ENCODE assay signal across 15 cellular contexts in genomic region chr6:169559001-169559441, GRCh38.
DNase-seq lines count a peak whose midpoint lies in the region; ATAC-seq and TF ChIP-seq lines count a peak whose summit lies in the region.
"Had no signal": no experiment of that assay in that cellular context is flagged by ENCODE, and none has a peak within 500 bp of the region (broad histone marks: within the 10 kb centered on the region; RNA-seq: fewer than 3 reads in every experiment).

No MANE protein-coding gene starts in this region.

- peaks cover 13% of the 10 kb centered on the region for H3K9me3 Mint-ChIP-seq in nephron

- H3K4me3 ChIP-seq in AG09309 (ENCODE audit: control insufficient read depth, low read depth, low read length) (no peak overlapping the region), astrocyte of the cerebellum (ENCODE audit: low read depth, low read length) (no peak overlapping the region)
- H3K4me3 ChIP-seq: BLaER1 had no signal

- ATAC-seq in HG03139 (IDR thresholded peaks at IDR 0.05; ENCODE audit: unreplicated experiment) = no peak
- ATAC-seq: Panc1, Right ventricle myocardium inferior had no signal

- H3K4me1 Mint-ChIP-seq in nephron = peaks cover 19% of the 10 kb centered on the region

- peak; percentile 21 for DNase-seq in AG09309 (ENCODE audit: low read depth)
- peak; percentile 60 for DNase-seq in GM04504 (ENCODE audit: low read depth)
- peak; percentile 51 for DNase-seq in astrocyte of the cerebellum (ENCODE audit: low read depth)
- no peak for DNase-seq in NCI-H1417 treated with DMSO at 0.1 percent for 48 hours (lab: John Stamatoyannopoulos, UW)
- no peak for DNase-seq in inferior parietal cortex (ENCODE audit: extremely low spot score)
- no peak for DNase-seq in NCI-H128 (lab: John Stamatoyannopoulos, UW; ENCODE audit: unreplicated experiment)
- DNase-seq: KG1, NCI-H1105, NCI-H187 treated with DMSO at 0.1 percent for 48 hours, NCI-H446 had no signal

- peak overlapping the region in 2 of 3 experiments; percentile 58 to 60 for H3K4me3 Mint-ChIP-seq in nephron

- no peak for TF ChIP-seq CTCF in AG09309 (IDR thresholded peaks at IDR 0.05; ENCODE audit: control insufficient read depth, insufficient read depth, low read depth, low read length, missing control alignments)
- TF ChIP-seq CTCF in astrocyte of the cerebellum (IDR thresholded peaks at IDR 0.05; ENCODE audit: low read depth, low read length, missing control alignments) = no peak
- no peak for TF ChIP-seq CTCF in nephron (IDR thresholded peaks at IDR 0.05; ENCODE audit: unreplicated experiment in 3 of 3)

- no peaks in the 10 kb centered on the region for H3K27me3 Mint-ChIP-seq in nephron (ENCODE audit: low read depth)

- in situ Hi-C loops in astrocyte of the cerebellum (cut with HindIII; ENCODE audit: low sequenced_read_pairs) = no loop called here

- peaks cover 46% of the 10 kb centered on the region for H3K36me3 Mint-ChIP-seq in nephron (ENCODE audit: low read depth)

- peak overlapping the region; percentile 11 to 87 (median 56) for H3K27ac Mint-ChIP-seq in nephron

Comparison
In these comparisons a context has a peak if more than half of its experiments do, and no peak if none do; other contexts are left out.
1. DNase-seq: peak in AG09309 (single experiment), GM04504 (single experiment) and astrocyte of the cerebellum (single experiment); none in NCI-H1417 treated with DMSO at 0.1 percent for 48 hours (single experiment), inferior parietal cortex (single experiment) and NCI-H128 (single experiment).